23 cellular contexts compared by ENCODE assay signal in genomic region chr3:43496740-43497375, GRCh38.
DNase-seq lines count a peak whose midpoint lies in the region; ATAC-seq and TF ChIP-seq lines count a peak whose summit lies in the region.
"Had no signal": no experiment of that assay in that cellular context is flagged by ENCODE, and none has a peak within 500 bp of the region (broad histone marks: within the 10 kb centered on the region; RNA-seq: fewer than 3 reads in every experiment).

No MANE protein-coding gene starts in this region.

- no peaks in the 10 kb centered on the region for H3K79me2 ChIP-seq in GM23248 (ENCODE audit: insufficient read depth)

- POLR2A ChIA-PET in AG04450 (lab: Yijun Ruan, JAX) = no interaction called here

- in situ Hi-C loops in GM23248 (cut with MboI) = loop anchor here (10.0 kb wide), 1 partner anchor 332 kb away; no protein-coding TSS in a partner anchor
- in situ Hi-C loops in astrocyte of the spinal cord (cut with HindIII; ENCODE audit: low sequenced_read_pairs) = no loop called here

- CTCF ChIA-PET in AG04450 (lab: Charles Lee) = interaction anchor here (1.0 kb wide), 1 partner anchor 284 kb away, joined by 3 read pairs; no protein-coding TSS in a partner anchor

- H3K36me3 ChIP-seq in GM23248 (ENCODE audit: low read depth) = no peaks in the 10 kb centered on the region
- H3K36me3 ChIP-seq: right atrium auricular region, tibial artery had no signal

- peaks cover 12% of the 10 kb centered on the region; the same call in 1 of the 2 replicates for H3F3A ChIP-seq in GM23248 (ENCODE audit: insufficient read depth)

- TF ChIP-seq CTCF in AG04450 (IDR thresholded peaks at IDR 0.05; ENCODE audit: low read depth, low read length) (no peak), astrocyte of the spinal cord (IDR thresholded peaks at IDR 0.05; ENCODE audit: low read depth, low read length) (no peak)

- H3K27ac ChIP-seq in AG04450 (ENCODE audit: low read depth, low read length) (peak overlapping the region; percentile 73), GM23248 (peak overlapping the region; percentile 23)
- H3K27ac ChIP-seq: tibial artery had no signal

- DNase-seq in AG04450 (ENCODE audit: low read depth, low spot score) (no peak), GM23248 (peak; percentile 36), astrocyte of the spinal cord (ENCODE audit: low read depth, low spot score) (peak; percentile 19), kidney tubule cell (ENCODE audit: low spot score) (peak; percentile 50), GOT3 (lab: John Stamatoyannopoulos, UW) (no peak)
- no peak for DNase-seq in activated effector memory CD4-positive, alpha-beta T cell treated with anti-CD3 and anti-CD28 coated beads, Interleukin-2, amount 50 U/mL, for 16 hours
- DNase-seq: activated CD4-positive, alpha-beta T cell treated with anti-CD3 and anti-CD28 coated beads for 48 hours; activated CD8-positive, alpha-beta memory T cell treated with anti-CD3 and anti-CD28 coated beads, Interleukin-2, amount 50 U/mL, for 4 hours; activated gamma-delta T cell treated with Interleukin-2 at 50 U/mL for 16 hours; hypothalamus; kidney glomerular epithelial cell; mucosa of descending colon; NCI-H1436; NCI-H2171 treated with DMSO at 0.1 percent for 48 hours; NCI-H69; occipital lobe; SHP77 treated with DMSO at 0.1 percent for 48 hours; stimulated activated CD4-positive, alpha-beta T cell treated with anti-CD3 and anti-CD28 coated beads, Interleukin-15, amount 100 ng/mL, for 24 hours; T-helper 1 cell; tibial artery had no signal

- peaks cover 18% of the 10 kb centered on the region for H3K4me1 ChIP-seq in GM23248 (ENCODE audit: insufficient read depth)
- H3K4me1 ChIP-seq: tibial artery had no signal

- ATAC-seq in GM21717 (IDR thresholded peaks at IDR 0.05; ENCODE audit: unreplicated experiment) = no peak
- ATAC-seq in GM21786 (IDR thresholded peaks at IDR 0.05; ENCODE audit: unreplicated experiment) = no peak
- ATAC-seq: mucosa of descending colon had no signal

- H3K9me3 ChIP-seq in AG04450 (ENCODE audit: control insufficient read depth, insufficient read depth, low read length) = no peaks in the 10 kb centered on the region
- H3K9me3 ChIP-seq in GM23248 (ENCODE audit: low read depth) = no peaks in the 10 kb centered on the region
- H3K9me3 ChIP-seq: mucosa of descending colon, right atrium auricular region, tibial artery had no signal

- no peak overlapping the region for H3K4me3 ChIP-seq in AG04450 (ENCODE audit: low read depth, low read length)
- H3K4me3 ChIP-seq in GM23248 = no peak overlapping the region
- no peak overlapping the region for H3K4me3 ChIP-seq in astrocyte of the spinal cord (ENCODE audit: low read depth, low read length)
- H3K4me3 ChIP-seq: mucosa of descending colon, right atrium auricular region, tibial artery had no signal

- H4K20me1 ChIP-seq in GM23248 (ENCODE audit: insufficient read depth) = no peaks in the 10 kb centered on the region

- no peak overlapping the region for H3K4me2 ChIP-seq in GM23248 (ENCODE audit: unreplicated experiment)

- H3K9me2 ChIP-seq in GM23248 (ENCODE audit: insufficient read depth) = no peaks in the 10 kb centered on the region

- H3K27me3 ChIP-seq in AG04450 (ENCODE audit: control insufficient read depth, insufficient read depth, low read length) (no peaks in the 10 kb centered on the region), GM23248 (replicated peaks; ENCODE audit: insufficient read depth) (no peaks in the 10 kb centered on the region)
- H3K27me3 ChIP-seq: right atrium auricular region, tibial artery had no signal

- H2AFZ ChIP-seq in GM23248 = peak overlapping the region; percentile 47; the same call in 1 of the 2 replicates

- 96 to 97% methylated on average over 3 of the region's 3 CpGs for WGBS in GM23248 (ENCODE audit: low coverage in 1 of 2, low lambda C conversion rate in 2 of 2, missing lambda C conversion rate in 2 of 2), 2 experiments

- no peak overlapping the region for H3K9ac ChIP-seq in GM23248

Comparison
In these comparisons a context has a peak if more than half of its experiments do, and no peak if none do; other contexts are left out.
1. DNase-seq: peak in GM23248 (single experiment), astrocyte of the spinal cord (single experiment) and kidney tubule cell (single experiment); none in AG04450 (single experiment), activated effector memory CD4-positive, alpha-beta T cell treated with anti-CD3 and anti-CD28 coated beads, Interleukin-2, amount 50 U/mL, for 16 hours (single experiment) and GOT3 (single experiment).